In genomic region chrX:21943460-21944135, GRCh38 we compare ENCODE assay signal across 9 cellular contexts. TPM values are rescaled to one million over a fixed set of nuclear protein-coding genes. Genes with fewer than 3 reads are reported as not detected.
DNase-seq lines count a peak whose midpoint lies in the region; ATAC-seq and TF ChIP-seq lines count a peak whose summit lies in the region.
"Had no signal": no experiment of that assay in that cellular context is flagged by ENCODE, and none has a peak within 500 bp of the region (broad histone marks: within the 10 kb centered on the region; RNA-seq: fewer than 3 reads in every experiment).

No MANE protein-coding gene starts in this region.

- peaks cover 64% of the 10 kb centered on the region for H3K4me1 Mint-ChIP-seq in mesothelial cell of epicardium

- no peak for TF ChIP-seq CTCF in BJ (IDR thresholded peaks at IDR 0.05; ENCODE audit: insufficient read depth, low read depth, low read length)
- TF ChIP-seq CTCF in mesothelial cell of epicardium (IDR thresholded peaks at IDR 0.05; ENCODE audit: unreplicated experiment) = no peak

- no peaks in the 10 kb centered on the region for H3K9me3 Mint-ChIP-seq in mesothelial cell of epicardium

- H3K36me3 ChIP-seq in BJ (ENCODE audit: control insufficient read depth, insufficient read depth, low read length) = no peaks in the 10 kb centered on the region
- peaks cover 11% of the 10 kb centered on the region; the same call in 1 of the 2 replicates for H3K36me3 ChIP-seq in HUES48 (ENCODE audit: control insufficient read depth, insufficient read depth, low read length)

- no peaks in the 10 kb centered on the region for H3K27me3 Mint-ChIP-seq in mesothelial cell of epicardium (ENCODE audit: low read depth)

- intact Hi-C loops in posterior cingulate gyrus (cut with DNase I) = no loop called here

- H3K4me3 ChIP-seq in BJ (ENCODE audit: low read depth, low read length) (no peak overlapping the region), HUES48 (ENCODE audit: low read depth, low read length) (peak overlapping the region; percentile 87)

- POLR2A ChIA-PET in BJ (lab: Charles Lee) = no interaction called here

- ATAC-seq in HG03095 (IDR thresholded peaks at IDR 0.05; ENCODE audit: unreplicated experiment) (no peak), HG02623 (IDR thresholded peaks at IDR 0.05; ENCODE audit: unreplicated experiment) (no peak)

- H3K27me3 ChIP-seq in BJ (ENCODE audit: control insufficient read depth, insufficient read depth, low read length) (no peaks in the 10 kb centered on the region), HUES48 (ENCODE audit: control insufficient read depth, insufficient read depth, low read length) (peaks cover 4% of the 10 kb centered on the region; the same call in 1 of the 2 replicates)

- H3K4me1 ChIP-seq in HUES48 (ENCODE audit: control insufficient read depth, insufficient read depth, low read length) = peaks cover 71% of the 10 kb centered on the region

- H3K9me3 ChIP-seq in HUES48 (ENCODE audit: control insufficient read depth, insufficient read depth, low read length) = no peaks in the 10 kb centered on the region

- H3K27ac ChIP-seq in HUES48 (ENCODE audit: low read depth, low read length) = peak overlapping the region; percentile 18

- peak; percentile 69 for DNase-seq in BJ (ENCODE audit: low read depth)
- DNase-seq in astrocyte of the hippocampus (ENCODE audit: low read depth, low spot score) = peak; percentile 75
- no peak for DNase-seq in mesothelial cell of epicardium (ENCODE audit: low spot score in 2 of 2, unreplicated experiment in 2 of 2)
- DNase-seq in D341Med (ENCODE audit: low spot score) = no peak
- DNase-seq in posterior cingulate gyrus = no peak
- DNase-seq: substantia nigra had no signal

- CTCF ChIA-PET in BJ (lab: Yijun Ruan, JAX) = interaction anchor here (1.3 kb wide), 1 partner anchor 20 kb away, joined by 3 read pairs; no protein-coding TSS in a partner anchor

- peak overlapping the region; percentile 86 for H3K4me3 Mint-ChIP-seq in mesothelial cell of epicardium

- no peak overlapping the region for H3K9ac ChIP-seq in HUES48 (ENCODE audit: low read depth, low read length)

- H3K36me3 Mint-ChIP-seq in mesothelial cell of epicardium = no peaks in the 10 kb centered on the region

- peak overlapping the region; percentile 68 for H3K27ac Mint-ChIP-seq in mesothelial cell of epicardium

RNA-seq across cellular contexts. Expression of gene SMS, which starts 3.1 kb away (rescaled TPM):
- polyA plus RNA-seq in BJ (2011; rRNA removed) = 26.0 and 43.9 TPM in 2 replicates
- polyA minus RNA-seq in BJ (2011; rRNA and poly(A)+ RNA removed) = 17.3 and 26.8 TPM in 2 replicates
- 172 to 176 TPM (median 174 TPM) in 3 replicates for total RNA-seq in mesothelial cell of epicardium

Comparison
In these comparisons a context has a peak if more than half of its experiments do, and no peak if none do; other contexts are left out.
1. DNase-seq: peak in BJ (single experiment) and astrocyte of the hippocampus (single experiment); none in mesothelial cell of epicardium (0 of 2), D341Med (single experiment) and posterior cingulate gyrus (0 of 10).